ENCODE assay signal across 16 cellular contexts in the genomic region with DNA sequence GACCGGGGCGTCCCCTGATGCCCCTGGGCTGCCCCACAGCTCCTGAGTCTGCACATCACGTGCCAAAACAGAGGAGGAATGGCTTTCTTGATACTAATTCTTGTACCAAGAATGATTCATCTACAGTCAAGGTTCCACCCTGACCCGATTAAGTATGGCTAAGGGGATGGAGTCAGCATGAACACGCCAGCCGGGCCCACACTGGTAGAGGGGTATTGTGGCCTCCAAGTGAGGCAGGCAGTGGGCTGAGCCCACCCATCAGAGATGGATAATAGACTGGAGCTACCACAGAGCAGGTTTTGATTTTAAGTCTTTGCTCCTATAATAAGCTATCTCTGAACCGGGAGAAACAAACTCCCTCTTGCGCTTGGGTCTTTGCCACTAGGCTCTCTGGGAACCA. TPM values are rescaled to one million over a fixed set of nuclear protein-coding genes. Genes with fewer than 3 reads are reported as not detected.
DNase-seq lines count a peak whose midpoint lies in the region; ATAC-seq and TF ChIP-seq lines count a peak whose summit lies in the region.
"Had no signal": no experiment of that assay in that cellular context is flagged by ENCODE, and none has a peak within 500 bp of the region (broad histone marks: within the 10 kb centered on the region; RNA-seq: fewer than 3 reads in every experiment).

No MANE protein-coding gene starts in this region.

- no peak for TF ChIP-seq CTCF in esophagus muscularis mucosa (IDR thresholded peaks at IDR 0.05)
- TF ChIP-seq CTCF in neural crest cell (conservative IDR thresholded peaks at IDR 0.05): no peak
- TF ChIP-seq CTCF in vagina (IDR thresholded peaks at IDR 0.05): no peak
- TF ChIP-seq CTCF in endothelial cell (IDR thresholded peaks at IDR 0.05; ENCODE audit: unreplicated experiment): no peak

- H3K4me1 ChIP-seq in esophagus muscularis mucosa (no peaks in the 10 kb centered on the region), vagina (peaks cover 9% of the 10 kb centered on the region)
- H3K4me1 ChIP-seq: HAP-1 had no signal

- intact Hi-C loops in esophagus muscularis mucosa (cut with DNase I): no loop called here
- intact Hi-C loops in vagina (cut with DNase I): no loop called here

- peaks cover 20% of the 10 kb centered on the region for H3K27me3 Mint-ChIP-seq in activated T-helper 17 cell treated with anti-CD3 and anti-CD28 coated beads, Interleukin-2, amount 50 U/mL, for 72 hours
- H3K27me3 Mint-ChIP-seq in neural crest cell (ENCODE audit: low read depth): peaks cover 3% of the 10 kb centered on the region
- H3K27me3 Mint-ChIP-seq in endothelial cell (ENCODE audit: unreplicated experiment): peaks cover 2% of the 10 kb centered on the region

- no peak overlapping the region for H3K4me3 ChIP-seq in esophagus muscularis mucosa
- H3K4me3 ChIP-seq in vagina: no peak overlapping the region
- H3K4me3 ChIP-seq: HAP-1 had no signal

- peaks cover 0 to 41% (median 0%) of the 10 kb centered on the region in 4 donors for H3K27me3 ChIP-seq in esophagus muscularis mucosa
- H3K27me3 ChIP-seq in vagina: no peaks in the 10 kb centered on the region

- H3K9me3 Mint-ChIP-seq in activated T-helper 17 cell treated with anti-CD3 and anti-CD28 coated beads, Interleukin-2, amount 50 U/mL, for 72 hours: no peaks in the 10 kb centered on the region
- H3K9me3 Mint-ChIP-seq in neural crest cell (no peaks in the 10 kb centered on the region), endothelial cell (ENCODE audit: unreplicated experiment) (no peaks in the 10 kb centered on the region)
- H3K9me3 Mint-ChIP-seq: CD4-positive, alpha-beta T cell had no signal

- H3K36me3 ChIP-seq in esophagus muscularis mucosa (no peaks in the 10 kb centered on the region), vagina (no peaks in the 10 kb centered on the region)
- H3K36me3 ChIP-seq: HAP-1 had no signal

- H3K4me1 Mint-ChIP-seq in activated T-helper 17 cell treated with anti-CD3 and anti-CD28 coated beads, Interleukin-2, amount 50 U/mL, for 72 hours: no peaks in the 10 kb centered on the region
- H3K4me1 Mint-ChIP-seq in neural crest cell: peaks cover 21% of the 10 kb centered on the region
- H3K4me1 Mint-ChIP-seq in endothelial cell (ENCODE audit: unreplicated experiment): peaks cover 23% of the 10 kb centered on the region
- H3K4me1 Mint-ChIP-seq: B cell had no signal

- no peak overlapping the region for H3K27ac Mint-ChIP-seq in activated T-helper 17 cell treated with anti-CD3 and anti-CD28 coated beads, Interleukin-2, amount 50 U/mL, for 72 hours
- peak overlapping the region; percentile 38 for H3K27ac Mint-ChIP-seq in neural crest cell (ENCODE audit: unreplicated experiment)
- no peak overlapping the region for H3K27ac Mint-ChIP-seq in endothelial cell (ENCODE audit: unreplicated experiment)
- H3K27ac Mint-ChIP-seq: B cell; CD4-positive, alpha-beta T cell had no signal

- WGBS in esophagus muscularis mucosa: 81% methylated on average over 8 of the region's 8 CpGs

- TF ChIP-seq POLR2A in esophagus muscularis mucosa (IDR thresholded peaks at IDR 0.05; ENCODE audit: low read depth): no peak
- TF ChIP-seq POLR2A in vagina (IDR thresholded peaks at IDR 0.05): no peak

- TF ChIP-seq EP300 in esophagus muscularis mucosa (IDR thresholded peaks at IDR 0.05): no peak

- H3K9me3 ChIP-seq in esophagus muscularis mucosa (no peaks in the 10 kb centered on the region), vagina (no peaks in the 10 kb centered on the region)
- H3K9me3 ChIP-seq: HAP-1 had no signal

- DNase-seq in esophagus muscularis mucosa (ENCODE audit: extremely low spot score) (peak; percentile 74), neural crest cell (ENCODE audit: low read depth, low spot score) (no peak), vagina (ENCODE audit: extremely low spot score in 2 of 2) (peak; percentile 40 to 88), D341Med (ENCODE audit: low spot score) (no peak), UCSD-AML1 (lab: John Stamatoyannopoulos, UW; ENCODE audit: unreplicated experiment) (no peak), endothelial cell (ENCODE audit: low spot score) (no peak)
- DNase-seq: C1 segment of cervical spinal cord; Calu3; CD4-positive, alpha-beta T cell; DMS153; DMS79 treated with DMSO at 0.1 percent for 48 hours; EL had no signal

- peak; percentile 28 for ATAC-seq in activated T-helper 17 cell treated with anti-CD3 and anti-CD28 coated beads, Interleukin-2, amount 50 U/mL, for 72 hours (replicated peaks)
- ATAC-seq: HepG2 had no signal

- H3K36me3 Mint-ChIP-seq in activated T-helper 17 cell treated with anti-CD3 and anti-CD28 coated beads, Interleukin-2, amount 50 U/mL, for 72 hours (ENCODE audit: low read depth): no peaks in the 10 kb centered on the region
- no peaks in the 10 kb centered on the region for H3K36me3 Mint-ChIP-seq in neural crest cell (ENCODE audit: low read depth)
- H3K36me3 Mint-ChIP-seq in endothelial cell (ENCODE audit: low read depth, unreplicated experiment): no peaks in the 10 kb centered on the region

- no peak overlapping the region for H3K27ac ChIP-seq in esophagus muscularis mucosa (replicated peaks in 1 of 4)
- H3K27ac ChIP-seq in vagina: no peak overlapping the region

- H3K4me3 Mint-ChIP-seq in activated T-helper 17 cell treated with anti-CD3 and anti-CD28 coated beads, Interleukin-2, amount 50 U/mL, for 72 hours: no peak overlapping the region
- H3K4me3 Mint-ChIP-seq in neural crest cell: no peak overlapping the region
- H3K4me3 Mint-ChIP-seq in endothelial cell (ENCODE audit: unreplicated experiment): no peak overlapping the region
- H3K4me3 Mint-ChIP-seq: B cell; CD4-positive, alpha-beta T cell had no signal

RNA-seq across cellular contexts. Expression of gene GNAL, which starts 17.9 kb away (rescaled TPM):
- under 1 TPM; 0.30 to 0.32 TPM for total RNA-seq in activated T-helper 17 cell treated with anti-CD3 and anti-CD28 coated beads, Interleukin-2, amount 50 U/mL, for 72 hours
- total RNA-seq in esophagus muscularis mucosa (10 to 100 TPM; 13.3 to 22.0 (median 19.9) TPM), neural crest cell (20.4 and 20.5 TPM in 2 replicates), vagina (23.3 TPM), endothelial cell (ENCODE audit: unreplicated experiment) (9.7 TPM)

Comparison
In these comparisons a context has a peak if more than half of its experiments do, and no peak if none do; other contexts are left out.
1. DNase-seq: peak in esophagus muscularis mucosa (single experiment) and vagina (2 of 2); none in neural crest cell (single experiment), D341Med (single experiment), UCSD-AML1 (single experiment) and endothelial cell (single experiment).